In genomic region chr18:56873441-56874140, GRCh38 we compare ENCODE assay signal across 12 cellular contexts.
A peak's percentile ranks its signal among the peaks of the same experiment; 100 is the strongest.
DNase-seq lines count a peak whose midpoint lies in the region; ATAC-seq and TF ChIP-seq lines count a peak whose summit lies in the region.
"Had no signal": no experiment of that assay in that cellular context is flagged by ENCODE, and none has a peak within 500 bp of the region (broad histone marks: within the 10 kb centered on the region; RNA-seq: fewer than 3 reads in every experiment).

No MANE protein-coding gene starts in this region.

- no peaks in the 10 kb centered on the region for H3K9me3 ChIP-seq in CD4-positive, alpha-beta T cell (ENCODE audit: control insufficient read depth, low read length)
- H3K9me3 ChIP-seq in Karpas-422 (ENCODE audit: low read length) = no peaks in the 10 kb centered on the region
- no peaks in the 10 kb centered on the region for H3K9me3 ChIP-seq in PC-9 (ENCODE audit: insufficient read depth, low read depth)

- H3K79me2 ChIP-seq in Karpas-422 (ENCODE audit: low read length) (no peaks in the 10 kb centered on the region), PC-9 (ENCODE audit: low read depth) (no peaks in the 10 kb centered on the region)
- H3K79me2 ChIP-seq: parathyroid adenoma had no signal

- H3K27me3 Mint-ChIP-seq in CD4-positive, alpha-beta T cell = no peaks in the 10 kb centered on the region
- peaks cover 11% of the 10 kb centered on the region for H3K27me3 Mint-ChIP-seq in brain

- no peak overlapping the region for H3K9ac ChIP-seq in Karpas-422 (ENCODE audit: low read length)
- H3K9ac ChIP-seq: parathyroid adenoma had no signal

- no peak for TF ChIP-seq CTCF in CD4-positive, alpha-beta T cell (IDR thresholded peaks at IDR 0.05)
- TF ChIP-seq CTCF in brain (conservative IDR thresholded peaks at IDR 0.05) = no peak
- no peak for TF ChIP-seq CTCF in PC-9 (conservative IDR thresholded peaks at IDR 0.05)

- CTCF ChIA-PET in CD4-positive, alpha-beta T cell (lab: Charles Lee) = no interaction called here
- CTCF ChIA-PET in PC-9 (lab: Charles Lee) = no interaction called here

- intact Hi-C loops in CD4-positive, alpha-beta T cell (cut with DNase I, micrococcal nuclease) = loop anchor here in 1 of 2 experiments (5.0 kb wide), 1 partner anchor 689 kb away; no protein-coding TSS in a partner anchor
- intact Hi-C loops in PC-9 (cut with micrococcal nuclease; ENCODE audit: unreplicated experiment) = no loop called here

- H3K27me3 ChIP-seq in CD4-positive, alpha-beta T cell (ENCODE audit: control insufficient read depth, insufficient read depth, low read length) = no peaks in the 10 kb centered on the region
- H3K27me3 ChIP-seq in Karpas-422 (ENCODE audit: low read length) (no peaks in the 10 kb centered on the region), PC-9 (ENCODE audit: insufficient read depth, low read depth) (no peaks in the 10 kb centered on the region)

- H3K4me3 ChIP-seq in Karpas-422 (ENCODE audit: low read length) (no peak overlapping the region), PC-9 (no peak overlapping the region)

- BruUV-seq in PC-9 (replicated peaks; lab: Mats Ljungman, UMichigan) = no TSS peak

- H3K4me2 ChIP-seq in Karpas-422 (ENCODE audit: low read depth, low read length, poor library complexity, severe bottlenecking) (no peak overlapping the region), PC-9 (no peak overlapping the region)

- peak; percentile 82 for ATAC-seq in CD4-positive, alpha-beta T cell (ENCODE audit: poor library complexity)

- peak in 4 of 10 experiments; percentile 2 to 28 (median 3) for DNase-seq in CD4-positive, alpha-beta T cell
- DNase-seq in NCI-H146 (lab: John Stamatoyannopoulos, UW) (peak; percentile 76), lung microvascular endothelial cell (ENCODE audit: low read depth in 2 of 2) (peak; percentile 46 to 68), Karpas-422 (no peak), PC-9 (no peak), DMS 273 treated with DMSO at 0.1 percent for 48 hours (lab: John Stamatoyannopoulos, UW) (no peak)
- DNase-seq in activated CD4-positive, alpha-beta T cell treated with anti-CD3 and anti-CD28 coated beads for 1 hour = no peak
- DNase-seq: AML-193, NCI-H526 treated with DMSO at 0.1 percent for 48 hours had no signal

- H3K27ac Mint-ChIP-seq in CD4-positive, alpha-beta T cell = no peak overlapping the region
- peak overlapping the region in 2 of 5 experiments; percentile 45 to 89 for H3K27ac Mint-ChIP-seq in brain

- POLR2A ChIA-PET in CD4-positive, alpha-beta T cell (lab: Charles Lee) = interaction anchor here (0.6 kb wide), 1 partner anchor 221 kb away, joined by 4 read pairs; no protein-coding TSS in a partner anchor
- POLR2A ChIA-PET in PC-9 (lab: Charles Lee; ENCODE audit: unreplicated experiment) = no interaction called here

- H3K9me3 Mint-ChIP-seq in CD4-positive, alpha-beta T cell = no peaks in the 10 kb centered on the region
- H3K9me3 Mint-ChIP-seq in brain = no peaks in the 10 kb centered on the region

- no peaks in the 10 kb centered on the region for H3K36me3 Mint-ChIP-seq in CD4-positive, alpha-beta T cell (ENCODE audit: low read depth)
- H3K36me3 Mint-ChIP-seq in brain = no peaks in the 10 kb centered on the region

- peak overlapping the region; percentile 23 for H3K4me3 Mint-ChIP-seq in CD4-positive, alpha-beta T cell
- peak overlapping the region in 3 of 5 experiments; percentile 46 to 72 (median 49) for H3K4me3 Mint-ChIP-seq in brain

- no peaks in the 10 kb centered on the region for H3K9me2 ChIP-seq in Karpas-422 (replicated peaks; ENCODE audit: insufficient read depth, low read length)
- H3K9me2 ChIP-seq in PC-9 (ENCODE audit: insufficient read depth) = 0 out of 2 replicates have a peak, but pooled peaks cover 3% of the 10 kb centered on the region

- peaks cover 27% of the 10 kb centered on the region for H3K4me1 Mint-ChIP-seq in CD4-positive, alpha-beta T cell (ENCODE audit: low read depth)
- H3K4me1 Mint-ChIP-seq in brain = peaks cover 19% of the 10 kb centered on the region

- no peaks in the 10 kb centered on the region; the same call in 1 of the 2 replicates for H4K20me1 ChIP-seq in Karpas-422 (ENCODE audit: insufficient read depth, low read depth, low read length)
- H4K20me1 ChIP-seq in PC-9 (ENCODE audit: insufficient read depth) = no peaks in the 10 kb centered on the region

- H3K27ac ChIP-seq in CD4-positive, alpha-beta T cell (ENCODE audit: low read depth, low read length) = no peak overlapping the region
- H3K27ac ChIP-seq in Karpas-422 (ENCODE audit: low read length) (no peak overlapping the region), PC-9 (no peak overlapping the region)
- H3K27ac ChIP-seq: parathyroid adenoma, VCaP had no signal

- no peak overlapping the region for H2AFZ ChIP-seq in Karpas-422 (ENCODE audit: low read length)
- no peak overlapping the region for H2AFZ ChIP-seq in PC-9
- H2AFZ ChIP-seq: parathyroid adenoma had no signal

- H3F3A ChIP-seq in PC-9 (ENCODE audit: insufficient read depth, low read depth) = no peaks in the 10 kb centered on the region

- H3K4me1 ChIP-seq in Karpas-422 (ENCODE audit: low read length) (no peaks in the 10 kb centered on the region), PC-9 (replicated peaks; ENCODE audit: insufficient read depth) (no peaks in the 10 kb centered on the region)
- H3K4me1 ChIP-seq: parathyroid adenoma had no signal

- H3K36me3 ChIP-seq in Karpas-422 (ENCODE audit: insufficient read depth, low read length) = no peaks in the 10 kb centered on the region
- H3K36me3 ChIP-seq in PC-9 (ENCODE audit: low read depth) = no peaks in the 10 kb centered on the region

Comparison
In these comparisons a context has a peak if more than half of its experiments do, and no peak if none do; other contexts are left out.
1. DNase-seq: peak in NCI-H146 (single experiment) and lung microvascular endothelial cell (2 of 2); none in Karpas-422 (single experiment), PC-9 (0 of 2), DMS 273 treated with DMSO at 0.1 percent for 48 hours (single experiment) and activated CD4-positive, alpha-beta T cell treated with anti-CD3 and anti-CD28 coated beads for 1 hour (single experiment).